ENCODE assay signal across 1 cellular context in the genomic region with DNA sequence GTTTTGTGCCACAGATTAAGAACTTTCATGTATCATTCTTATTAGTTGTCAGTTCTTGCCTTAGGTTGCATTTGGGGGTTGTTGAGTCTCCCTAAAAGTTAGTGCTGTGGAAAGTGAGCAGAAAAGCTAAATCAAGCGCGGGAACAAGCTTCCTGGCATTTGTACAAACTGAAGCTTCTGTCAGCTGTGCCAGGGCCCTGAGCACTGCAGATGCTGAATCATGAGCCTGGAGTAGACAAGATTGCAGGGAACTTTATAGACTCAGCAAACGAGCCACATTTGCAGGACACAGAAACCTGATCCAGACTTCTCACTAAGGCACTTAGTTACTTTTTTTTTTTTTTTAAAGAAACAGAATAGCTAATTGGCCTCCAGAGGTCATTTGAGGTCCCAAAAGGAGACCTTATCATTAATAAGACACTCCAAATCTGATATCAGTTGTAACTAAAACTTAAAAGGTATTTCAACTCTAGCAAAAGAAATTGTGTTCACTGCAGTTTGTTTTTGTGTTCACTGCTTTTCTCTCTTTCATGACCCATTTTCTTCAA.
TF ChIP-seq lines count a peak whose summit lies in the region.

No MANE protein-coding gene starts in this region.

TF ChIP-seq in SK-N-SH treated with all-trans-retinoic acid at 6 μM for 48 hours, 23 proteins besides CTCF, POLR2A, EP300 and RAD21 (continued from another document):
- no peak for TF ChIP-seq PPARA (CRISPR knock-in tag; IDR thresholded peaks at IDR 0.05; ENCODE audit: borderline replicate concordance)
- no peak for TF ChIP-seq OSR1 (CRISPR knock-in tag; IDR thresholded peaks at IDR 0.05)
- TF ChIP-seq ZNF70 (CRISPR knock-in tag; IDR thresholded peaks at IDR 0.05): no peak
- TF ChIP-seq, protein P1, sequence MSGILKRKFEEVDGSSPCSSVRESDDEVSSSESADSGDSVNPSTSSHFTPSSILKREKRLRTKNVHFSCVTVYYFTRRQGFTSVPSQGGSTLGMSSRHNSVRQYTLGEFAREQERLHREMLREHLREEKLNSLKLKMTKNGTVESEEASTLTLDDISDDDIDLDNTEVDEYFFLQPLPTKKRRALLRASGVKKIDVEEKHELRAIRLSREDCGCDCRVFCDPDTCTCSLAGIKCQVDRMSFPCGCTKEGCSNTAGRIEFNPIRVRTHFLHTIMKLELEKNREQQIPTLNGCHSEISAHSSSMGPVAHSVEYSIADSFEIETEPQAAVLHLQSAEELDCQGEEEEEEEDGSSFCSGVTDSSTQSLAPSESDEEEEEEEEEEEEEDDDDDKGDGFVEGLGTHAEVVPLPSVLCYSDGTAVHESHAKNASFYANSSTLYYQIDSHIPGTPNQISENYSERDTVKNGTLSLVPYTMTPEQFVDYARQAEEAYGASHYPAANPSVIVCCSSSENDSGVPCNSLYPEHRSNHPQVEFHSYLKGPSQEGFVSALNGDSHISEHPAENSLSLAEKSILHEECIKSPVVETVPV (CRISPR knock-in tag; IDR thresholded peaks at IDR 0.05): no peak
- TF ChIP-seq ZNF8 (CRISPR knock-in tag; IDR thresholded peaks at IDR 0.05): no peak
- no peak for TF ChIP-seq ESRRG (CRISPR knock-in tag; IDR thresholded peaks at IDR 0.05)
- TF ChIP-seq, protein P2, sequence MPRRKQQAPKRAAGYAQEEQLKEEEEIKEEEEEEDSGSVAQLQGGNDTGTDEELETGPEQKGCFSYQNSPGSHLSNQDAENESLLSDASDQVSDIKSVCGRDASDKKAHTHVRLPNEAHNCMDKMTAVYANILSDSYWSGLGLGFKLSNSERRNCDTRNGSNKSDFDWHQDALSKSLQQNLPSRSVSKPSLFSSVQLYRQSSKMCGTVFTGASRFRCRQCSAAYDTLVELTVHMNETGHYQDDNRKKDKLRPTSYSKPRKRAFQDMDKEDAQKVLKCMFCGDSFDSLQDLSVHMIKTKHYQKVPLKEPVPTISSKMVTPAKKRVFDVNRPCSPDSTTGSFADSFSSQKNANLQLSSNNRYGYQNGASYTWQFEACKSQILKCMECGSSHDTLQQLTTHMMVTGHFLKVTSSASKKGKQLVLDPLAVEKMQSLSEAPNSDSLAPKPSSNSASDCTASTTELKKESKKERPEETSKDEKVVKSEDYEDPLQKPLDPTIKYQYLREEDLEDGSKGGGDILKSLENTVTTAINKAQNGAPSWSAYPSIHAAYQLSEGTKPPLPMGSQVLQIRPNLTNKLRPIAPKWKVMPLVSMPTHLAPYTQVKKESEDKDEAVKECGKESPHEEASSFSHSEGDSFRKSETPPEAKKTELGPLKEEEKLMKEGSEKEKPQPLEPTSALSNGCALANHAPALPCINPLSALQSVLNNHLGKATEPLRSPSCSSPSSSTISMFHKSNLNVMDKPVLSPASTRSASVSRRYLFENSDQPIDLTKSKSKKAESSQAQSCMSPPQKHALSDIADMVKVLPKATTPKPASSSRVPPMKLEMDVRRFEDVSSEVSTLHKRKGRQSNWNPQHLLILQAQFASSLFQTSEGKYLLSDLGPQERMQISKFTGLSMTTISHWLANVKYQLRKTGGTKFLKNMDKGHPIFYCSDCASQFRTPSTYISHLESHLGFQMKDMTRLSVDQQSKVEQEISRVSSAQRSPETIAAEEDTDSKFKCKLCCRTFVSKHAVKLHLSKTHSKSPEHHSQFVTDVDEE (CRISPR knock-in tag; IDR thresholded peaks at IDR 0.05): no peak
- no peak for TF ChIP-seq CSDC2 (CRISPR knock-in tag; IDR thresholded peaks at IDR 0.05)
- no peak for TF ChIP-seq ZNF565 (CRISPR knock-in tag; conservative IDR thresholded peaks at IDR 0.05; ENCODE audit: low read depth)
- TF ChIP-seq, protein P3, sequence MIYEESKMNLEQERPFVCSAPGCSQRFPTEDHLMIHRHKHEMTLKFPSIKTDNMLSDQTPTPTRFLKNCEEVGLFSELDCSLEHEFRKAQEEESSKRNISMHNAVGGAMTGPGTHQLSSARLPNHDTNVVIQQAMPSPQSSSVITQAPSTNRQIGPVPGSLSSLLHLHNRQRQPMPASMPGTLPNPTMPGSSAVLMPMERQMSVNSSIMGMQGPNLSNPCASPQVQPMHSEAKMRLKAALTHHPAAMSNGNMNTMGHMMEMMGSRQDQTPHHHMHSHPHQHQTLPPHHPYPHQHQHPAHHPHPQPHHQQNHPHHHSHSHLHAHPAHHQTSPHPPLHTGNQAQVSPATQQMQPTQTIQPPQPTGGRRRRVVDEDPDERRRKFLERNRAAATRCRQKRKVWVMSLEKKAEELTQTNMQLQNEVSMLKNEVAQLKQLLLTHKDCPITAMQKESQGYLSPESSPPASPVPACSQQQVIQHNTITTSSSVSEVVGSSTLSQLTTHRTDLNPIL (CRISPR knock-in tag; IDR thresholded peaks at IDR 0.05; ENCODE audit: low read depth): no peak
TF ChIP-seq in SK-N-SH treated with all-trans-retinoic acid at 6 μM for 48 hours: peak in this region for 0.
